20 cellular contexts compared by ENCODE assay signal in genomic region chr3:39398700-39399099, GRCh38. TPM values are rescaled to one million over a fixed set of nuclear protein-coding genes. Genes with fewer than 3 reads are reported as not detected.
DNase-seq lines count a peak whose midpoint lies in the region; ATAC-seq, FAIRE-seq and TF ChIP-seq lines count a peak whose summit lies in the region.
"Had no signal": no experiment of that assay in that cellular context is flagged by ENCODE, and none has a peak within 500 bp of the region (broad histone marks: within the 10 kb centered on the region; RNA-seq: fewer than 3 reads in every experiment).

No MANE protein-coding gene starts in this region.

- H3K4me3 ChIP-seq in mammary epithelial cell (replicated peaks in 1 of 3; ENCODE audit: insufficient read depth in 1 of 3, low read depth in 2 of 3, low read length in 3 of 3) (no peak overlapping the region), MM.1S (ENCODE audit: low read length) (no peak overlapping the region), bronchial epithelial cell (ENCODE audit: low read depth, low read length) (no peak overlapping the region), thyroid gland (replicated peaks in 1 of 3) (no peak overlapping the region)
- H3K4me3 ChIP-seq: cardiac muscle cell, left ventricle myocardium inferior, suprapubic skin had no signal

- H3K4me1 ChIP-seq in mammary epithelial cell (ENCODE audit: insufficient read depth, low read length) (no peaks in the 10 kb centered on the region), MM.1S (ENCODE audit: low read length) (peaks cover 7% of the 10 kb centered on the region; the same call in 1 of the 2 replicates), thyroid gland (no peaks in the 10 kb centered on the region)
- H3K4me1 ChIP-seq: left ventricle myocardium inferior, suprapubic skin had no signal

- dilution Hi-C loops in mammary epithelial cell (cut with HindIII; ENCODE audit: low sequenced_read_pairs), result no loop called here

- no peaks in the 10 kb centered on the region for H4K20me1 ChIP-seq in mammary epithelial cell (ENCODE audit: insufficient read depth, low read length)
- no peaks in the 10 kb centered on the region for H4K20me1 ChIP-seq in MM.1S (ENCODE audit: insufficient read depth, low read length)

- H3K9me3 ChIP-seq in mammary epithelial cell (replicated peaks; ENCODE audit: insufficient read depth, low read length), result no peaks in the 10 kb centered on the region
- H3K9me3 ChIP-seq in MM.1S (replicated peaks; ENCODE audit: insufficient read depth, low read length), result no peaks in the 10 kb centered on the region
- H3K9me3 ChIP-seq in thyroid gland, result no peaks in the 10 kb centered on the region
- H3K9me3 ChIP-seq: left ventricle myocardium inferior, suprapubic skin had no signal

- in situ Hi-C loops in mammary epithelial cell (cut with MboI; ENCODE audit: low sequenced_read_pairs in 2 of 2), result loop anchor here in 1 of 2 donors (25.0 kb wide), 1 partner anchor 211 kb away; the partner anchor contains the start of gene XIRP1

- peak; percentile 32 for ATAC-seq in stimulated activated effector memory CD8-positive, alpha-beta T cell treated with anti-CD3 and anti-CD28 coated beads, Interleukin-12 subunit alpha, Interleukin-12 subunit beta, amount 100 ng/mL, for 72 hours
- ATAC-seq: activated T-helper 17 cell treated with anti-CD3 and anti-CD28 coated beads, Interleukin-2, amount 50 U/mL, for 72 hours had no signal

- H3F3A ChIP-seq in MM.1S (ENCODE audit: insufficient read depth, low read length), result peaks cover 9% of the 10 kb centered on the region

- no peak overlapping the region for H3K27ac ChIP-seq in mammary epithelial cell (ENCODE audit: insufficient read depth, low read depth, low read length)
- H3K27ac ChIP-seq in MM.1S (ENCODE audit: low read length), result no peak overlapping the region
- no peak overlapping the region for H3K27ac ChIP-seq in thyroid gland
- H3K27ac ChIP-seq: left ventricle myocardium inferior, suprapubic skin had no signal

- no peaks in the 10 kb centered on the region for H3K9me3 Mint-ChIP-seq in MCF 10A (ENCODE audit: unreplicated experiment)
- H3K9me3 Mint-ChIP-seq in stimulated activated effector memory CD8-positive, alpha-beta T cell treated with anti-CD3 and anti-CD28 coated beads, Interleukin-12 subunit alpha, Interleukin-12 subunit beta, amount 100 ng/mL, for 72 hours, result no peaks in the 10 kb centered on the region
- H3K9me3 Mint-ChIP-seq: activated T-helper 17 cell treated with anti-CD3 and anti-CD28 coated beads, Interleukin-2, amount 50 U/mL, for 72 hours; T-helper 2 cell treated with Interferon-gamma antibody and Interleukin-4, amounts not matched to agents 5 μg/mL and 100 μg/mL, for 36 hours had no signal

- H3K36me3 ChIP-seq in mammary epithelial cell (ENCODE audit: insufficient read depth, low read length), result peaks cover 9% of the 10 kb centered on the region
- peaks cover 7% of the 10 kb centered on the region; the same call in 1 of the 2 replicates for H3K36me3 ChIP-seq in MM.1S (replicated peaks; ENCODE audit: insufficient read depth, low read length)
- peaks cover 8% of the 10 kb centered on the region for H3K36me3 ChIP-seq in bronchial epithelial cell (ENCODE audit: control insufficient read depth, insufficient read depth, low read length)
- peaks cover 38 to 47% of the 10 kb centered on the region in 2 donors for H3K36me3 ChIP-seq in thyroid gland

- H3K9ac ChIP-seq in mammary epithelial cell (ENCODE audit: insufficient read depth, low read length) (no peak overlapping the region), MM.1S (ENCODE audit: low read length) (no peak overlapping the region)

- H3K4me2 ChIP-seq in mammary epithelial cell (ENCODE audit: insufficient read depth, low read depth, low read length) (no peak overlapping the region), MM.1S (ENCODE audit: low read depth, low read length) (no peak overlapping the region)

- H3K79me2 ChIP-seq in mammary epithelial cell (ENCODE audit: insufficient read depth, low read length) (no peaks in the 10 kb centered on the region), MM.1S (ENCODE audit: low read length) (no peaks in the 10 kb centered on the region)

- H3K27ac Mint-ChIP-seq in MCF 10A (ENCODE audit: low read depth, unreplicated experiment), result no peak overlapping the region
- H3K27ac Mint-ChIP-seq in stimulated activated effector memory CD8-positive, alpha-beta T cell treated with anti-CD3 and anti-CD28 coated beads, Interleukin-12 subunit alpha, Interleukin-12 subunit beta, amount 100 ng/mL, for 72 hours, result no peak overlapping the region
- H3K27ac Mint-ChIP-seq: activated T-helper 17 cell treated with anti-CD3 and anti-CD28 coated beads, Interleukin-2, amount 50 U/mL, for 72 hours had no signal

- TF ChIP-seq POLR2A in thyroid gland (IDR thresholded peaks at IDR 0.05), result no peak

- H3K27me3 ChIP-seq in mammary epithelial cell (ENCODE audit: insufficient read depth, low read length) (no peaks in the 10 kb centered on the region), MM.1S (replicated peaks; ENCODE audit: insufficient read depth, low read length) (no peaks in the 10 kb centered on the region), bronchial epithelial cell (ENCODE audit: control insufficient read depth, insufficient read depth, low read length) (no peaks in the 10 kb centered on the region), thyroid gland (no peaks in the 10 kb centered on the region)
- H3K27me3 ChIP-seq: cardiac muscle cell, suprapubic skin had no signal

- intact Hi-C loops in mammary epithelial cell (cut with micrococcal nuclease), result no loop called here
- intact Hi-C loops in MCF 10A (cut with micrococcal nuclease), result no loop called here
- intact Hi-C loops in thyroid gland (cut with DNase I), result no loop called here

- H3K36me3 Mint-ChIP-seq in MCF 10A (ENCODE audit: insufficient read depth, unreplicated experiment), result peaks cover 70% of the 10 kb centered on the region
- H3K36me3 Mint-ChIP-seq in stimulated activated effector memory CD8-positive, alpha-beta T cell treated with anti-CD3 and anti-CD28 coated beads, Interleukin-12 subunit alpha, Interleukin-12 subunit beta, amount 100 ng/mL, for 72 hours, result peaks cover 77% of the 10 kb centered on the region

- DNase-seq in mammary epithelial cell (peak; percentile 50), MCF 10A (ENCODE audit: unreplicated experiment) (no peak), MM.1S (no peak), bronchial epithelial cell (ENCODE audit: low read depth) (peak; percentile 62), thyroid gland (no peak)
- no peak for DNase-seq in stimulated activated effector memory CD8-positive, alpha-beta T cell treated with anti-CD3 and anti-CD28 coated beads, Interleukin-12 subunit alpha, Interleukin-12 subunit beta, amount 100 ng/mL, for 72 hours (ENCODE audit: low spot score in 2 of 2)
- no peak for DNase-seq in activated effector memory CD4-positive, alpha-beta T cell treated with Interleukin-2 at 50 U/mL for 16 hours
- DNase-seq in activated CD4-positive, alpha-beta T cell treated with anti-CD3 and anti-CD28 coated beads for 48 hours, result no peak
- DNase-seq: activated CD4-positive, alpha-beta T cell treated with anti-CD3 and anti-CD28 coated beads for 1 hour; amniotic stem cell; glutamatergic neuron; left ventricle myocardium inferior; NCI-H1417; NCI-H526 treated with DMSO at 0.1 percent for 48 hours; stimulated activated CD4-positive, alpha-beta T cell treated with anti-CD3 and anti-CD28 coated beads, Interleukin-12 subunit alpha, Interleukin-12 subunit beta, amount 100 ng/mL, for 4 hours; stimulated activated CD8-positive, alpha-beta memory T cell treated with anti-CD3 and anti-CD28 coated beads, Interleukin-4, amount 100 ng/mL, for 48 hours had no signal

- H3K9me2 ChIP-seq in MM.1S (replicated peaks; ENCODE audit: insufficient read depth, low read length), result no peaks in the 10 kb centered on the region

- no peaks in the 10 kb centered on the region for H3K4me1 Mint-ChIP-seq in MCF 10A (ENCODE audit: insufficient read depth, unreplicated experiment)
- H3K4me1 Mint-ChIP-seq in stimulated activated effector memory CD8-positive, alpha-beta T cell treated with anti-CD3 and anti-CD28 coated beads, Interleukin-12 subunit alpha, Interleukin-12 subunit beta, amount 100 ng/mL, for 72 hours, result no peaks in the 10 kb centered on the region
- H3K4me1 Mint-ChIP-seq: activated T-helper 17 cell treated with anti-CD3 and anti-CD28 coated beads, Interleukin-2, amount 50 U/mL, for 72 hours had no signal

- CTCF ChIA-PET in mammary epithelial cell (lab: Charles Lee; ENCODE audit: low non-redundant PET), result no interaction called here
- CTCF ChIA-PET in MCF 10A (lab: Yijun Ruan, JAX), result interaction anchor here (1.7 kb wide), 1 partner anchor 108 kb away, joined by 5 read pairs; no protein-coding TSS in a partner anchor

- FAIRE-seq in bronchial epithelial cell (lab: Jason Lieb, UNC), result no peak

- no peaks in the 10 kb centered on the region for H3K27me3 Mint-ChIP-seq in MCF 10A (ENCODE audit: insufficient read depth, unreplicated experiment)
- H3K27me3 Mint-ChIP-seq: activated T-helper 17 cell treated with anti-CD3 and anti-CD28 coated beads, Interleukin-2, amount 50 U/mL, for 72 hours had no signal

- H3K4me3 Mint-ChIP-seq in MCF 10A (ENCODE audit: unreplicated experiment), result no peak overlapping the region
- H3K4me3 Mint-ChIP-seq in stimulated activated effector memory CD8-positive, alpha-beta T cell treated with anti-CD3 and anti-CD28 coated beads, Interleukin-12 subunit alpha, Interleukin-12 subunit beta, amount 100 ng/mL, for 72 hours, result no peak overlapping the region
- H3K4me3 Mint-ChIP-seq: activated T-helper 17 cell treated with anti-CD3 and anti-CD28 coated beads, Interleukin-2, amount 50 U/mL, for 72 hours; T-helper 2 cell treated with Interferon-gamma antibody and Interleukin-4, amounts not matched to agents 5 μg/mL and 100 μg/mL, for 36 hours had no signal

- POLR2A ChIA-PET in MCF 10A (lab: Yijun Ruan, JAX), result interaction anchor here (2.0 kb wide), 1 partner anchor 8 kb away, joined by 9 read pairs; the partner anchor contains the start of gene RPSA

- H2AFZ ChIP-seq in mammary epithelial cell (ENCODE audit: low read depth, low read length), result no peak overlapping the region
- H2AFZ ChIP-seq in MM.1S (ENCODE audit: low read length), result no peak overlapping the region

- BruUV-seq in mammary epithelial cell (replicated peaks; lab: Mats Ljungman, UMichigan) (no TSS peak), MCF 10A (replicated peaks; lab: Mats Ljungman, UMichigan) (no TSS peak)

- TF ChIP-seq CTCF in mammary epithelial cell (conservative IDR thresholded peaks at IDR 0.05 in 1 of 2, IDR thresholded peaks at IDR 0.05 in 1 of 2; ENCODE audit: extremely low read depth in 1 of 2, insufficient read depth in 1 of 2, low read depth in 1 of 2, low read length in 2 of 2), result peak in 1 of 2 donors; percentile 5
- TF ChIP-seq CTCF in MCF 10A (IDR thresholded peaks at IDR 0.05; ENCODE audit: unreplicated experiment), result no peak
- 0 out of 2 replicates have a peak, but pooled peaks have one; percentile 6 for TF ChIP-seq CTCF in MM.1S (IDR thresholded peaks at IDR 0.05; ENCODE audit: low read length)
- no peak for TF ChIP-seq CTCF in bronchial epithelial cell (IDR thresholded peaks at IDR 0.05; ENCODE audit: insufficient read depth, low read length, severe bottlenecking)
- no peak for TF ChIP-seq CTCF in thyroid gland (IDR thresholded peaks at IDR 0.05)

- WGBS in mammary epithelial cell (ENCODE audit: low coverage, missing lambda C conversion rate), result 94% methylated on average over 4 of the region's 4 CpGs
- WGBS in thyroid gland, 2 donors, result 90 to 96% methylated on average over 4 of the region's 4 CpGs

RNA-seq across cellular contexts. Expression of gene RPSA, which starts 7.8 kb away (rescaled TPM):
- 1,000 to 10,000 TPM in 1 of 2 donors, 100 to 1,000 TPM in 1; 874 to 1,396 TPM for total RNA-seq in mammary epithelial cell
- polyA plus RNA-seq in mammary epithelial cell, result 2,903 TPM
- polyA minus RNA-seq in mammary epithelial cell, result 1,449 TPM
- total RNA-seq in MCF 10A (2022), result 1,984 and 2,115 TPM in 2 replicates
- 2,916 and 3,451 TPM in 2 replicates for total RNA-seq in bronchial epithelial cell
- total RNA-seq in thyroid gland, result 1,000 to 10,000 TPM in 1 of 4 donors, 100 to 1,000 TPM in 3; 570 to 1,162 (median 852) TPM

RNA-seq across cellular contexts. Expression of gene SLC25A38, which starts 15.5 kb away (rescaled TPM):
- total RNA-seq in mammary epithelial cell (10 to 100 TPM; 27.5 to 34.9 TPM), MCF 10A (2022) (37.6 and 45.9 TPM in 2 replicates), bronchial epithelial cell (12.2 and 21.9 TPM in 2 replicates), thyroid gland (10 to 100 TPM; 45.6 to 71.6 (median 54.9) TPM)
- 29.3 TPM for polyA plus RNA-seq in mammary epithelial cell
- 39.6 TPM for polyA minus RNA-seq in mammary epithelial cell

Comparison
In these comparisons a context has a peak if more than half of its experiments do, and no peak if none do; other contexts are left out.
1. DNase-seq: peak in mammary epithelial cell (single experiment) and bronchial epithelial cell (single experiment); none in MCF 10A (single experiment), MM.1S (single experiment), stimulated activated effector memory CD8-positive, alpha-beta T cell treated with anti-CD3 and anti-CD28 coated beads, Interleukin-12 subunit alpha, Interleukin-12 subunit beta, amount 100 ng/mL, for 72 hours (0 of 2), thyroid gland (0 of 2), activated effector memory CD4-positive, alpha-beta T cell treated with Interleukin-2 at 50 U/mL for 16 hours (single experiment) and activated CD4-positive, alpha-beta T cell treated with anti-CD3 and anti-CD28 coated beads for 48 hours (single experiment).